ENCODE assay signal across 15 cellular contexts in genomic region chr5:36180556-36181350, GRCh38. TPM values are rescaled to one million over a fixed set of nuclear protein-coding genes. Genes with fewer than 3 reads are reported as not detected.
A peak's percentile ranks its signal among the peaks of the same experiment; 100 is the strongest.
DNase-seq lines count a peak whose midpoint lies in the region; ATAC-seq lines count a peak whose summit lies in the region.
"Had no signal": no experiment of that assay in that cellular context is flagged by ENCODE, and none has a peak within 500 bp of the region (broad histone marks: within the 10 kb centered on the region; RNA-seq: fewer than 3 reads in every experiment).

No MANE protein-coding gene starts in this region.

- H3K4me3 Mint-ChIP-seq in activated CD4-positive, alpha-beta T cell treated with anti-CD3 and anti-CD28 coated beads for 36 hours: no peak overlapping the region
- H3K4me3 Mint-ChIP-seq in activated CD4-positive, alpha-beta T cell treated with anti-CD3 and anti-CD28 coated beads, Interleukin-2, amount 10 ng/mL, durations not matched to agents 24 days and 14 days: no peak overlapping the region
- H3K4me3 Mint-ChIP-seq in stimulated activated naive CD8-positive, alpha-beta T cell treated with anti-CD3 and anti-CD28 coated beads, Interleukin-15, amount 100 ng/mL, for 72 hours: no peak overlapping the region

- peak overlapping the region; percentile 12 for H3K27ac Mint-ChIP-seq in activated CD4-positive, alpha-beta T cell treated with anti-CD3 and anti-CD28 coated beads for 36 hours
- H3K27ac Mint-ChIP-seq in activated CD4-positive, alpha-beta T cell treated with anti-CD3 and anti-CD28 coated beads, Interleukin-2, amount 10 ng/mL, durations not matched to agents 24 days and 14 days: no peak overlapping the region
- H3K27ac Mint-ChIP-seq in stimulated activated naive CD8-positive, alpha-beta T cell treated with anti-CD3 and anti-CD28 coated beads, Interleukin-15, amount 100 ng/mL, for 72 hours: no peak overlapping the region

- peaks cover 75% of the 10 kb centered on the region for H3K36me3 Mint-ChIP-seq in activated CD4-positive, alpha-beta T cell treated with anti-CD3 and anti-CD28 coated beads for 36 hours (ENCODE audit: low read depth)
- peaks cover 61% of the 10 kb centered on the region for H3K36me3 Mint-ChIP-seq in activated CD4-positive, alpha-beta T cell treated with anti-CD3 and anti-CD28 coated beads, Interleukin-2, amount 10 ng/mL, durations not matched to agents 24 days and 14 days (ENCODE audit: low read depth)

- POLR2A ChIA-PET in activated CD4-positive, alpha-beta T cell treated with anti-CD3 and anti-CD28 coated beads for 36 hours (lab: Charles Lee): no interaction called here

- no peak for DNase-seq in activated CD4-positive, alpha-beta T cell treated with anti-CD3 and anti-CD28 coated beads for 36 hours
- DNase-seq in activated CD4-positive, alpha-beta T cell treated with anti-CD3 and anti-CD28 coated beads, Interleukin-2, amount 10 ng/mL, durations not matched to agents 24 days and 14 days: no peak
- DNase-seq in left lobe of liver (ENCODE audit: low spot score): no peak
- DNase-seq in activated gamma-delta T cell treated with Interleukin-2 at 50 U/mL for 16 hours: no peak
- DNase-seq in NCI-H1092 (lab: John Stamatoyannopoulos, UW): no peak
- no peak for DNase-seq in stimulated activated naive CD8-positive, alpha-beta T cell treated with anti-CD3 and anti-CD28 coated beads, Interleukin-15, amount 100 ng/mL, for 72 hours
- DNase-seq: DMS153, NCI-H146, NCI-H2081 treated with DMSO at 0.1 percent for 48 hours, NCI-H226, NCI-H69 had no signal

- H3K4me1 Mint-ChIP-seq in activated CD4-positive, alpha-beta T cell treated with anti-CD3 and anti-CD28 coated beads for 36 hours: peaks cover 2% of the 10 kb centered on the region
- peaks cover 2% of the 10 kb centered on the region for H3K4me1 Mint-ChIP-seq in activated CD4-positive, alpha-beta T cell treated with anti-CD3 and anti-CD28 coated beads, Interleukin-2, amount 10 ng/mL, durations not matched to agents 24 days and 14 days
- peaks cover 8% of the 10 kb centered on the region for H3K4me1 Mint-ChIP-seq in stimulated activated naive CD8-positive, alpha-beta T cell treated with anti-CD3 and anti-CD28 coated beads, Interleukin-15, amount 100 ng/mL, for 72 hours

- no peaks in the 10 kb centered on the region for H3K27me3 Mint-ChIP-seq in activated CD4-positive, alpha-beta T cell treated with anti-CD3 and anti-CD28 coated beads for 36 hours
- no peaks in the 10 kb centered on the region for H3K27me3 Mint-ChIP-seq in activated CD4-positive, alpha-beta T cell treated with anti-CD3 and anti-CD28 coated beads, Interleukin-2, amount 10 ng/mL, durations not matched to agents 24 days and 14 days
- H3K27me3 Mint-ChIP-seq in stimulated activated naive CD8-positive, alpha-beta T cell treated with anti-CD3 and anti-CD28 coated beads, Interleukin-15, amount 100 ng/mL, for 72 hours: no peaks in the 10 kb centered on the region

- no peaks in the 10 kb centered on the region for H3K9me3 Mint-ChIP-seq in activated CD4-positive, alpha-beta T cell treated with anti-CD3 and anti-CD28 coated beads for 36 hours (ENCODE audit: low read depth)
- H3K9me3 Mint-ChIP-seq in activated CD4-positive, alpha-beta T cell treated with anti-CD3 and anti-CD28 coated beads, Interleukin-2, amount 10 ng/mL, durations not matched to agents 24 days and 14 days: peaks cover 8% of the 10 kb centered on the region
- H3K9me3 Mint-ChIP-seq in stimulated activated naive CD8-positive, alpha-beta T cell treated with anti-CD3 and anti-CD28 coated beads, Interleukin-15, amount 100 ng/mL, for 72 hours: peaks cover 0 to 4% of the 10 kb centered on the region in 2 donors

- ATAC-seq in activated CD4-positive, alpha-beta T cell treated with anti-CD3 and anti-CD28 coated beads for 36 hours: no peak
- ATAC-seq in left lobe of liver: peak; percentile 74
- no peak for ATAC-seq in stimulated activated naive CD8-positive, alpha-beta T cell treated with anti-CD3 and anti-CD28 coated beads, Interleukin-15, amount 100 ng/mL, for 72 hours
- ATAC-seq: Right ventricle myocardium inferior had no signal

- H3K27ac ChIP-seq in angular gyrus (ENCODE audit: low read depth, low read length) (peak overlapping the region; percentile 81), temporal lobe (ENCODE audit: low read depth, low read length) (peak overlapping the region; percentile 71)
- H3K27ac ChIP-seq: BLaER1 treated with 17β-estradiol and CSF1 and Interleukin-3, amounts not matched to agents 10 nM and 100 nM had no signal

- intact Hi-C loops in activated CD4-positive, alpha-beta T cell treated with anti-CD3 and anti-CD28 coated beads for 36 hours (cut with DNase I, micrococcal nuclease): no loop called here
- intact Hi-C loops in activated CD4-positive, alpha-beta T cell treated with anti-CD3 and anti-CD28 coated beads, Interleukin-2, amount 10 ng/mL, durations not matched to agents 24 days and 14 days (cut with micrococcal nuclease): no loop called here

- CTCF ChIA-PET in activated CD4-positive, alpha-beta T cell treated with anti-CD3 and anti-CD28 coated beads for 36 hours (lab: Charles Lee): interaction anchor here (0.7 kb wide), 1 partner anchor 37 kb away, joined by 3 read pairs; no protein-coding TSS in a partner anchor

RNA-seq across cellular contexts. Expression of gene SKP2, which starts 28.8 kb away (rescaled TPM):
- 10 to 100 TPM; 48.0 to 56.8 TPM for total RNA-seq in activated CD4-positive, alpha-beta T cell treated with anti-CD3 and anti-CD28 coated beads for 36 hours
- 63.0 and 69.8 TPM in 2 replicates for total RNA-seq in activated CD4-positive, alpha-beta T cell treated with anti-CD3 and anti-CD28 coated beads, Interleukin-2, amount 10 ng/mL, durations not matched to agents 24 days and 14 days
- 28.9 TPM for total RNA-seq in left lobe of liver
- total RNA-seq in temporal lobe: 13.5 TPM

RNA-seq across cellular contexts. Expression of gene LMBRD2, which starts 29.1 kb away (rescaled TPM):
- 10 to 100 TPM in 1 of 2 experiments, 1 to 10 TPM in 1; 9.3 to 10.2 TPM for total RNA-seq in activated CD4-positive, alpha-beta T cell treated with anti-CD3 and anti-CD28 coated beads for 36 hours
- 9.8 TPM in 2 replicates for total RNA-seq in activated CD4-positive, alpha-beta T cell treated with anti-CD3 and anti-CD28 coated beads, Interleukin-2, amount 10 ng/mL, durations not matched to agents 24 days and 14 days
- total RNA-seq in left lobe of liver (8.9 TPM), temporal lobe (56.8 TPM)
